In genomic region chr4:6908397-6909112, GRCh38 we compare ENCODE assay signal across 1 cellular context.
A peak's percentile ranks its signal among the peaks of the same experiment; 100 is the strongest.
TF ChIP-seq lines count a peak whose summit lies in the region.

No MANE protein-coding gene starts in this region.

TF ChIP-seq in HepG2, 621 proteins besides CTCF, POLR2A, EP300 and RAD21 (continued from another document and continues in another):
- TF ChIP-seq E2F5 (CRISPR knock-in tag; conservative IDR thresholded peaks at IDR 0.05) = no peak
- TF ChIP-seq, protein P1, sequence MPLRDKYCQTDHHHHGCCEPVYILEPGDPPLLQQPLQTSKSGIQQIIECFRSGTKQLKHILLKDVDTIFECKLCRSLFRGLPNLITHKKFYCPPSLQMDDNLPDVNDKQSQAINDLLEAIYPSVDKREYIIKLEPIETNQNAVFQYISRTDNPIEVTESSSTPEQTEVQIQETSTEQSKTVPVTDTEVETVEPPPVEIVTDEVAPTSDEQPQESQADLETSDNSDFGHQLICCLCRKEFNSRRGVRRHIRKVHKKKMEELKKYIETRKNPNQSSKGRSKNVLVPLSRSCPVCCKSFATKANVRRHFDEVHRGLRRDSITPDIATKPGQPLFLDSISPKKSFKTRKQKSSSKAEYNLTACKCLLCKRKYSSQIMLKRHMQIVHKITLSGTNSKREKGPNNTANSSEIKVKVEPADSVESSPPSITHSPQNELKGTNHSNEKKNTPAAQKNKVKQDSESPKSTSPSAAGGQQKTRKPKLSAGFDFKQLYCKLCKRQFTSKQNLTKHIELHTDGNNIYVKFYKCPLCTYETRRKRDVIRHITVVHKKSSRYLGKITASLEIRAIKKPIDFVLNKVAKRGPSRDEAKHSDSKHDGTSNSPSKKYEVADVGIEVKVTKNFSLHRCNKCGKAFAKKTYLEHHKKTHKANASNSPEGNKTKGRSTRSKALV (CRISPR knock-in tag; IDR thresholded peaks at IDR 0.05) = peak; percentile 11; the same call in 1 of the 2 replicates
- peak; percentile 16; the same call in 1 of the 2 replicates for TF ChIP-seq ZNF784 (CRISPR knock-in tag; IDR thresholded peaks at IDR 0.05; ENCODE audit: borderline replicate concordance)
- no peak for TF ChIP-seq ZNF530 (CRISPR knock-in tag; IDR thresholded peaks at IDR 0.05; ENCODE audit: low read depth)
- no peak for TF ChIP-seq ZFP82 (CRISPR knock-in tag; IDR thresholded peaks at IDR 0.05; ENCODE audit: borderline replicate concordance)
- TF ChIP-seq MEIS2 (CRISPR knock-in tag; IDR thresholded peaks at IDR 0.05) = no peak
- TF ChIP-seq FOXP1 (IDR thresholded peaks at IDR 0.05) = no peak
- no peak for TF ChIP-seq FOXP1 (CRISPR knock-in tag; IDR thresholded peaks at IDR 0.05)
- TF ChIP-seq ZNF569 (CRISPR knock-in tag; IDR thresholded peaks at IDR 0.05; ENCODE audit: borderline replicate concordance) = no peak
- TF ChIP-seq ZNF343 (CRISPR knock-in tag; IDR thresholded peaks at IDR 0.05) = 0 out of 2 replicates have a peak, but pooled peaks have one; percentile 4
- no peak for TF ChIP-seq NR2F6 (IDR thresholded peaks at IDR 0.05)
- TF ChIP-seq NR2F6 (CRISPR knock-in tag; IDR thresholded peaks at IDR 0.05) = no peak
- TF ChIP-seq ZNF577 (CRISPR knock-in tag; IDR thresholded peaks at IDR 0.05; ENCODE audit: borderline replicate concordance, low read depth) = no peak
- TF ChIP-seq, protein P2, sequence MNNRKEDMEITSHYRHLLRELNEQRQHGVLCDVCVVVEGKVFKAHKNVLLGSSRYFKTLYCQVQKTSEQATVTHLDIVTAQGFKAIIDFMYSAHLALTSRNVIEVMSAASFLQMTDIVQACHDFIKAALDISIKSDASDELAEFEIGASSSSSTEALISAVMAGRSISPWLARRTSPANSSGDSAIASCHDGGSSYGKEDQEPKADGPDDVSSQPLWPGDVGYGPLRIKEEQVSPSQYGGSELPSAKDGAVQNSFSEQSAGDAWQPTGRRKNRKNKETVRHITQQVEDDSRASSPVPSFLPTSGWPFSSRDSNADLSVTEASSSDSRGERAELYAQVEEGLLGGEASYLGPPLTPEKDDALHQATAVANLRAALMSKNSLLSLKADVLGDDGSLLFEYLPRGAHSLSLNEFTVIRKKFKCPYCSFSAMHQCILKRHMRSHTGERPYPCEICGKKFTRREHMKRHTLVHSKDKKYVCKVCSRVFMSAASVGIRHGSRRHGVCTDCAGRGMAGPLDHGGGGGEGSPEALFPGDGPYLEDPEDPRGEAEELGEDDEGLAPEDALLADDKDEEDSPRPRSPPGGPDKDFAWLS (CRISPR knock-in tag; IDR thresholded peaks at IDR 0.05; ENCODE audit: borderline replicate concordance) = no peak
- TF ChIP-seq MEF2D (CRISPR knock-in tag; IDR thresholded peaks at IDR 0.05) = no peak
- TF ChIP-seq, protein P3, sequence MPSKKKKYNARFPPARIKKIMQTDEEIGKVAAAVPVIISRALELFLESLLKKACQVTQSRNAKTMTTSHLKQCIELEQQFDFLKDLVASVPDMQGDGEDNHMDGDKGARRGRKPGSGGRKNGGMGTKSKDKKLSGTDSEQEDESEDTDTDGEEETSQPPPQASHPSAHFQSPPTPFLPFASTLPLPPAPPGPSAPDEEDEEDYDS (CRISPR knock-in tag; IDR thresholded peaks at IDR 0.05) = no peak
- no peak for TF ChIP-seq PLRG1 (conservative IDR thresholded peaks at IDR 0.05)
- no peak for TF ChIP-seq PHB2 (IDR thresholded peaks at IDR 0.05; ENCODE audit: partially characterized antibody)
- TF ChIP-seq FOXC1 (CRISPR knock-in tag; IDR thresholded peaks at IDR 0.05; ENCODE audit: borderline replicate concordance) = no peak
- TF ChIP-seq MYNN (CRISPR knock-in tag; IDR thresholded peaks at IDR 0.05; ENCODE audit: low read depth) = no peak
- TF ChIP-seq HES4 (CRISPR knock-in tag; IDR thresholded peaks at IDR 0.05; ENCODE audit: borderline replicate concordance) = no peak
- TF ChIP-seq REPIN1 (CRISPR knock-in tag; IDR thresholded peaks at IDR 0.05; ENCODE audit: borderline replicate concordance, low read depth) = no peak
- TF ChIP-seq CEBPG (CRISPR knock-in tag; IDR thresholded peaks at IDR 0.05) = 0 out of 2 replicates have a peak, but pooled peaks have one; percentile 9
- no peak for TF ChIP-seq ONECUT2 (CRISPR knock-in tag; IDR thresholded peaks at IDR 0.05)
- TF ChIP-seq, protein P4, sequence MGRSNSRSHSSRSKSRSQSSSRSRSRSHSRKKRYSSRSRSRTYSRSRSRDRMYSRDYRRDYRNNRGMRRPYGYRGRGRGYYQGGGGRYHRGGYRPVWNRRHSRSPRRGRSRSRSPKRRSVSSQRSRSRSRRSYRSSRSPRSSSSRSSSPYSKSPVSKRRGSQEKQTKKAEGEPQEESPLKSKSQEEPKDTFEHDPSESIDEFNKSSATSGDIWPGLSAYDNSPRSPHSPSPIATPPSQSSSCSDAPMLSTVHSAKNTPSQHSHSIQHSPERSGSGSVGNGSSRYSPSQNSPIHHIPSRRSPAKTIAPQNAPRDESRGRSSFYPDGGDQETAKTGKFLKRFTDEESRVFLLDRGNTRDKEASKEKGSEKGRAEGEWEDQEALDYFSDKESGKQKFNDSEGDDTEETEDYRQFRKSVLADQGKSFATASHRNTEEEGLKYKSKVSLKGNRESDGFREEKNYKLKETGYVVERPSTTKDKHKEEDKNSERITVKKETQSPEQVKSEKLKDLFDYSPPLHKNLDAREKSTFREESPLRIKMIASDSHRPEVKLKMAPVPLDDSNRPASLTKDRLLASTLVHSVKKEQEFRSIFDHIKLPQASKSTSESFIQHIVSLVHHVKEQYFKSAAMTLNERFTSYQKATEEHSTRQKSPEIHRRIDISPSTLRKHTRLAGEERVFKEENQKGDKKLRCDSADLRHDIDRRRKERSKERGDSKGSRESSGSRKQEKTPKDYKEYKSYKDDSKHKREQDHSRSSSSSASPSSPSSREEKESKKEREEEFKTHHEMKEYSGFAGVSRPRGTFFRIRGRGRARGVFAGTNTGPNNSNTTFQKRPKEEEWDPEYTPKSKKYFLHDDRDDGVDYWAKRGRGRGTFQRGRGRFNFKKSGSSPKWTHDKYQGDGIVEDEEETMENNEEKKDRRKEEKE (IDR thresholded peaks at IDR 0.05) = no peak
- no peak for TF ChIP-seq TGIF2 (CRISPR knock-in tag; IDR thresholded peaks at IDR 0.05)
- no peak for TF ChIP-seq BHLHE40 (IDR thresholded peaks at IDR 0.05; ENCODE audit: low read length)
- 0 out of 2 replicates have a peak, but pooled peaks have one; percentile 31 for TF ChIP-seq ZNF501 (CRISPR knock-in tag; IDR thresholded peaks at IDR 0.05)
- no peak for TF ChIP-seq ZNF318 (CRISPR knock-in tag; IDR thresholded peaks at IDR 0.05)
- TF ChIP-seq ZNF276 (CRISPR knock-in tag; IDR thresholded peaks at IDR 0.05; ENCODE audit: low read depth) = no peak
- 0 out of 2 replicates have a peak, but pooled peaks have one; percentile 66 for TF ChIP-seq ZNF430 (CRISPR knock-in tag; IDR thresholded peaks at IDR 0.05)
- TF ChIP-seq HDAC6 (IDR thresholded peaks at IDR 0.05; ENCODE audit: low read depth, low read length) = no peak
- TF ChIP-seq ZMYM4 (CRISPR knock-in tag; IDR thresholded peaks at IDR 0.05) = 0 out of 2 replicates have a peak, but pooled peaks have one; percentile 7
- TF ChIP-seq HMGA1 (CRISPR knock-in tag; conservative IDR thresholded peaks at IDR 0.05) = no peak
- no peak for TF ChIP-seq MBD4 (IDR thresholded peaks at IDR 0.05; ENCODE audit: borderline replicate concordance, low read length)
- TF ChIP-seq EHMT2 (IDR thresholded peaks at IDR 0.05; ENCODE audit: borderline replicate concordance, low read depth, low read length) = no peak
- TF ChIP-seq KLF15 (CRISPR knock-in tag; IDR thresholded peaks at IDR 0.05; ENCODE audit: borderline replicate concordance) = no peak
- TF ChIP-seq SMC3 (IDR thresholded peaks at IDR 0.05; ENCODE audit: low read length) = no peak
- TF ChIP-seq NCOA5 (CRISPR knock-in tag; IDR thresholded peaks at IDR 0.05) = no peak
- TF ChIP-seq SIX1 (CRISPR knock-in tag; IDR thresholded peaks at IDR 0.05; ENCODE audit: borderline replicate concordance) = no peak
- peak; percentile 2; the same call in 1 of the 2 replicates for TF ChIP-seq SAP130 (CRISPR knock-in tag; IDR thresholded peaks at IDR 0.05; ENCODE audit: low read depth)
- no peak for TF ChIP-seq HNRNPUL1 (IDR thresholded peaks at IDR 0.05; ENCODE audit: low read depth, low read length)
- TF ChIP-seq ZNF232 (CRISPR knock-in tag; IDR thresholded peaks at IDR 0.05; ENCODE audit: borderline replicate concordance) = peak; percentile 40; the same call in 1 of the 2 replicates
- 0 out of 2 replicates have a peak, but pooled peaks have one; percentile 11 for TF ChIP-seq GLI4 (CRISPR knock-in tag; IDR thresholded peaks at IDR 0.05; ENCODE audit: borderline replicate concordance)
- TF ChIP-seq SIN3B (IDR thresholded peaks at IDR 0.05; ENCODE audit: low read length) = no peak
- TF ChIP-seq ZNF562 (CRISPR knock-in tag; IDR thresholded peaks at IDR 0.05; ENCODE audit: borderline replicate concordance) = no peak
- TF ChIP-seq PPARG (CRISPR knock-in tag; conservative IDR thresholded peaks at IDR 0.05) = no peak
